Comparison of ENCODE assay signal across 8 cellular contexts in the genomic region with DNA sequence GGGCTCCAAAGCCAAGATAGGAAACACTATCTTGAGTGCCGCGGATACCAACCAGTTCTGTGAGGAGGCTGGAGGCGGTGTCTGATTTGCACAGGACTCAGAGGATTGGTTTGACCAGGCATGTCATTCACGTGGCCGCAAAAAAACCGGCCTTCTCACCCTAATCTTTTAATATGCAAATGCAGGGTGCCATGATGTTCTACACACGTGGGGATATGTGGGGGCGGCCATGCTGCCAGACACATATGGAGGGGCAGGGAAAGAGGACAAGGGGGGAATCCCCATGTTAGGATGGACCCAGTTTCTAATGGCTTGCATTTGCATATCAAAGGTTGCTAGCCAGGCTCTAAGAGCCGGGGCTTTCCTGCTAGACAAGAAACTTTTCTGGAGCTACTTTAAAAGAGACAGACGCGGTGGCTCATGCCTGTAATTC.
DNase-seq lines count a peak whose midpoint lies in the region; ATAC-seq and TF ChIP-seq lines count a peak whose summit lies in the region.

No MANE protein-coding gene starts in this region.

- TF ChIP-seq CTCF in SU-DHL-6 (IDR thresholded peaks at IDR 0.05; ENCODE audit: insufficient read depth, low read length, poor library complexity, severe bottlenecking), result no peak

- no peaks in the 10 kb centered on the region for H4K20me1 ChIP-seq in SU-DHL-6 (ENCODE audit: low read depth, low read length)

- H3K36me3 ChIP-seq in SU-DHL-6 (ENCODE audit: low read length), result no peaks in the 10 kb centered on the region

- no peaks in the 10 kb centered on the region for H3F3A ChIP-seq in SU-DHL-6 (ENCODE audit: insufficient read depth)

- DNase-seq in activated T-cell treated with anti-CD3 and anti-CD28 coated beads, Interleukin-2, amount 50 U/mL, for 48 hours, result peak; percentile 23 to 26
- no peak for DNase-seq in activated T-cell treated with anti-CD3 and anti-CD28 coated beads for 4 hours
- DNase-seq in left kidney (ENCODE audit: low read depth, low spot score), result peak; percentile 80
- no peak for DNase-seq in CD1c-positive myeloid dendritic cell (ENCODE audit: extremely low spot score)
- no peak for DNase-seq in NCI-H2081 treated with DMSO at 0.1 percent for 48 hours (lab: John Stamatoyannopoulos, UW)
- no peak for DNase-seq in GF-D8 (lab: John Stamatoyannopoulos, UW)

- H3K9me2 ChIP-seq in SU-DHL-6 (replicated peaks; ENCODE audit: insufficient read depth, low read length), result no peaks in the 10 kb centered on the region

- peak overlapping the region; percentile 34 for H3K4me2 ChIP-seq in SU-DHL-6 (ENCODE audit: low read depth, low read length, poor library complexity, severe bottlenecking)

- no peak overlapping the region for H3K4me3 ChIP-seq in SU-DHL-6 (ENCODE audit: insufficient read depth, low read length, poor library complexity, severe bottlenecking)

- no peak overlapping the region for H3K27ac ChIP-seq in SU-DHL-6 (ENCODE audit: low read depth, low read length)

- no peaks in the 10 kb centered on the region for H3K9me3 ChIP-seq in SU-DHL-6 (ENCODE audit: insufficient read depth, low read length)

- H3K79me2 ChIP-seq in SU-DHL-6 (ENCODE audit: insufficient read depth, low read length), result no peaks in the 10 kb centered on the region

- H3K9ac ChIP-seq in SU-DHL-6 (ENCODE audit: low read length), result no peak overlapping the region; the same call in 1 of the 2 replicates

- no peaks in the 10 kb centered on the region for H3K27me3 ChIP-seq in SU-DHL-6 (ENCODE audit: low read length)

- peak; percentile 80 for ATAC-seq in HG03025 (IDR thresholded peaks at IDR 0.05; ENCODE audit: low FRiP score, unreplicated experiment)

- H2AFZ ChIP-seq in SU-DHL-6 (ENCODE audit: low read depth, low read length, severe bottlenecking), result no peak overlapping the region

Comparison
In these comparisons a context has a peak if more than half of its experiments do, and no peak if none do; other contexts are left out.
1. DNase-seq: peak in activated T-cell treated with anti-CD3 and anti-CD28 coated beads, Interleukin-2, amount 50 U/mL, for 48 hours (2 of 2) and left kidney (single experiment); none in activated T-cell treated with anti-CD3 and anti-CD28 coated beads for 4 hours (single experiment), CD1c-positive myeloid dendritic cell (single experiment), NCI-H2081 treated with DMSO at 0.1 percent for 48 hours (single experiment) and GF-D8 (single experiment).